Comparison of ENCODE assay signal across 8 cellular contexts in genomic region chr3:184337315-184337714, GRCh38. TPM values are rescaled to one million over a fixed set of nuclear protein-coding genes. Genes with fewer than 3 reads are reported as not detected.
A peak's percentile ranks its signal among the peaks of the same experiment; 100 is the strongest.
DNase-seq lines count a peak whose midpoint lies in the region; ATAC-seq and TF ChIP-seq lines count a peak whose summit lies in the region.

TSS of gene FAM131A (plus strand) at chr3:184337600. CDS start at chr3:184337631, 31 bp downstream.

- TF ChIP-seq POLR2A in uterus (IDR thresholded peaks at IDR 0.05) = peak in 1 of 2 donors; percentile 20

- H3K36me3 Mint-ChIP-seq in CD4-positive, alpha-beta memory T cell = peaks cover 19 to 32% of the 10 kb centered on the region in 2 donors

- peak within 1 kb of the TSS; percentile 71 for H3K9ac ChIP-seq in mucosa of stomach (ENCODE audit: low read length)

- H3K9me3 Mint-ChIP-seq in CD4-positive, alpha-beta memory T cell = no peaks in the 10 kb centered on the region

- H3K36me3 ChIP-seq in CD4-positive, alpha-beta memory T cell (ENCODE audit: insufficient read depth, low read length) = peaks cover 16% of the 10 kb centered on the region
- H3K36me3 ChIP-seq in mucosa of stomach (ENCODE audit: control insufficient read depth, insufficient read depth, low read length) (peaks cover 7% of the 10 kb centered on the region), uterus (no peaks in the 10 kb centered on the region)

- no peak for ATAC-seq in HG03565 (IDR thresholded peaks at IDR 0.05; ENCODE audit: unreplicated experiment)

- POLR2A ChIA-PET in CD4-positive, alpha-beta memory T cell (lab: Charles Lee; ENCODE audit: partially characterized antibody) = interaction anchor here (1.0 to 2.7 kb wide), 6 partner anchors 10 to 38 kb away, joined by 3 to 10 read pairs (median 3); partner anchors contain the start of genes CLCN2, POLR2H and PSMD2
- POLR2A ChIA-PET in RWPE1 (lab: Yijun Ruan, JAX; ENCODE audit: low non-redundant PET) = interaction anchor here (0.6 kb wide), 1 partner anchor 64 kb away, joined by 3 read pairs; no protein-coding TSS in a partner anchor

- no peaks in the 10 kb centered on the region for H3K9me3 ChIP-seq in CD4-positive, alpha-beta memory T cell (ENCODE audit: control insufficient read depth in 1 of 2, low read length in 2 of 2)
- no peaks in the 10 kb centered on the region for H3K9me3 ChIP-seq in mucosa of stomach (ENCODE audit: control insufficient read depth, low read length)
- H3K9me3 ChIP-seq in uterus = no peaks in the 10 kb centered on the region

- peak within 1 kb of the TSS; percentile 87 to 92 (median 90) for H3K4me3 Mint-ChIP-seq in CD4-positive, alpha-beta memory T cell

- CTCF ChIA-PET in CD4-positive, alpha-beta memory T cell (lab: Charles Lee; ENCODE audit: partially characterized antibody) = interaction anchor here (1.1 kb wide), 1 partner anchor 17 kb away, joined by 3 read pairs; no protein-coding TSS in a partner anchor
- CTCF ChIA-PET in RWPE1 (lab: Yijun Ruan, JAX) = interaction anchor here (0.6 to 0.8 kb wide), 3 partner anchors 9 to 177 kb away, joined by 3 to 4 read pairs (median 3); no protein-coding TSS in a partner anchor

- peak within 1 kb of the TSS; percentile 53 to 69 for H3K4me3 ChIP-seq in CD4-positive, alpha-beta memory T cell (ENCODE audit: low read length in 2 of 2)
- H3K4me3 ChIP-seq in epithelial cell of esophagus (ENCODE audit: low read length) (peak within 1 kb of the TSS; percentile 75), mucosa of stomach (ENCODE audit: low read length) (peak within 1 kb of the TSS; percentile 48), uterus (peak within 1 kb of the TSS; percentile 69 to 95)

- H3K4me1 Mint-ChIP-seq in CD4-positive, alpha-beta memory T cell = peaks cover 24 to 55% (median 30%) of the 10 kb centered on the region in 4 donors

- no peak for TF ChIP-seq CTCF in RWPE1 (conservative IDR thresholded peaks at IDR 0.05; ENCODE audit: low read depth)
- no peak for TF ChIP-seq CTCF in epithelial cell of esophagus (IDR thresholded peaks at IDR 0.05; ENCODE audit: insufficient read depth, low read depth, low read length, missing control alignments)
- peak in 1 of 4 experiments; percentile 5 for TF ChIP-seq CTCF in uterus (IDR thresholded peaks at IDR 0.05)

- H3K27me3 ChIP-seq in CD4-positive, alpha-beta memory T cell (ENCODE audit: insufficient read depth, low read length) = no peaks in the 10 kb centered on the region
- H3K27me3 ChIP-seq in mucosa of stomach (ENCODE audit: control insufficient read depth, insufficient read depth, low read length) (no peaks in the 10 kb centered on the region), uterus (no peaks in the 10 kb centered on the region)

- H3K27ac Mint-ChIP-seq in CD4-positive, alpha-beta memory T cell = peak within 1 kb of the TSS; percentile 90 to 99 (median 94)

- peak within 1 kb of the TSS; percentile 92 for H3K27ac ChIP-seq in CD4-positive, alpha-beta memory T cell (ENCODE audit: low read depth, low read length)
- H3K27ac ChIP-seq in RWPE1 (peak within 1 kb of the TSS; percentile 94), uterus (peak within 1 kb of the TSS; percentile 96 to 100)

- H3K27me3 Mint-ChIP-seq in CD4-positive, alpha-beta memory T cell = no peaks in the 10 kb centered on the region

- H3K4me1 ChIP-seq in CD4-positive, alpha-beta memory T cell (ENCODE audit: insufficient read depth, low read length) = peaks cover 20% of the 10 kb centered on the region
- peaks cover 40% of the 10 kb centered on the region for H3K4me1 ChIP-seq in mucosa of stomach (ENCODE audit: control insufficient read depth, insufficient read depth, low read length)
- H3K4me1 ChIP-seq in uterus = peaks cover 6 to 10% of the 10 kb centered on the region in 2 donors

- intact Hi-C loops in CD4-positive, alpha-beta memory T cell (cut with micrococcal nuclease) = no loop called here
- intact Hi-C loops in uterus (cut with DNase I; ENCODE audit: low total_unique reads) = no loop called here

- DNase-seq in CD4-positive, alpha-beta memory T cell = no peak
- DNase-seq in RWPE1 (ENCODE audit: low spot score) = no peak
- DNase-seq in epithelial cell of esophagus (ENCODE audit: low read depth) = no peak
- DNase-seq in uterus = peak; percentile 75 to 85
- no peak for DNase-seq in Kasumi-1 (lab: John Stamatoyannopoulos, UW)
- DNase-seq in NCI-H748 treated with DMSO at 0.1 percent for 48 hours (lab: John Stamatoyannopoulos, UW) = no peak

RNA-seq across cellular contexts. Expression of gene FAM131A, which starts in this region (rescaled TPM):
- 1 to 10 TPM; 9.0 to 10.0 TPM for total RNA-seq in CD4-positive, alpha-beta memory T cell
- 1 to 10 TPM; 1.1 to 1.6 TPM for polyA plus RNA-seq in CD4-positive, alpha-beta memory T cell
- 10 to 100 TPM; 13.2 to 42.6 (median 36.8) TPM for total RNA-seq in uterus

Comparison
In these comparisons a context has a peak if more than half of its experiments do, and no peak if none do; other contexts are left out.
1. DNase-seq: peak in uterus (2 of 2); none in CD4-positive, alpha-beta memory T cell (0 of 5), RWPE1 (single experiment), epithelial cell of esophagus (single experiment), Kasumi-1 (0 of 2) and NCI-H748 treated with DMSO at 0.1 percent for 48 hours (single experiment).
2. Peak in every context shown above with its lines, with median percentiles within 50 percentile points of each other: H3K27ac ChIP-seq and H3K4me3 ChIP-seq.